Comparison of ENCODE assay signal across 8 cellular contexts in the genomic region with DNA sequence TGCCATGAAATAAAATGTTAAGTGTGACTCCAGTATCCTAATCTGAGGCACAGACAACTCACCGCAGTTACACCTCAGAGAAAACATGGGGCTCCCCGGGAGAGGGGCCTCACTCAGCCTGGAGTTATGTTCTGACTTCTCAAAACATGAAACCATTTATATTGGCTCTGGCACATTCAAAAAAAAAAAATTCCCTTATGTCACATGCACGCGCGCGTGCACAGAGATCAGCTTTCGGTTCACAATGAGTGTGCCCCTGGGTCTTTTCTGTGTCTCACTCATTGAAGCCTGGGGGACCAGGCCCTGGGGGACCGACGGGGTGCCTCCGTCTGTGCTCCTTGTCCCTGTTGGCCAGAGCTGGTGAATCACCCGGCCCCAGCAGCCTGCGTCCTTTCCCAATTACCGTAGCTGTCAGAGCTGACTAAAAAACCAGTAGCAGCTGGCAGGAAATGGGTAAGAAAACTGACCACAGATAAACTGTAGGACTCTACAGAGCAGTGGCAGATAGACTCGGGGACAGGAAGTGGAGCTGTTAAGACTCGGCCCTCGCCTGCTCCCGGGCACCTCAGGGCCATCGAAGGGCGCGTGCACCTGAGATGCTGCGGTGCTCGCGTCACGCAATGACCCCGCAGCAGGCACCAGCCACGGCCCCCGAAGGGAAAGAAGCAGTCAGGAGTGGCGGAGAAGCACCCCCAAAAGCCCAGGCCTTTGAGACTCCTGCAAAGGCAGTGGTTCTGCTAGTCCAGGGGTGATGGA.
DNase-seq lines count a peak whose midpoint lies in the region; ATAC-seq and TF ChIP-seq lines count a peak whose summit lies in the region.

No MANE protein-coding gene starts in this region.

- DNase-seq in activated B cell treated with CpG ODN at 0.5 μM for 24 hours (peak; percentile 60), non-pigmented ciliary epithelial cell (ENCODE audit: low read depth) (peak; percentile 51), aorta (peak; percentile 88 to 89), NCI-H748 (lab: John Stamatoyannopoulos, UW; ENCODE audit: unreplicated experiment) (no peak)
- peak; percentile 29 to 57 (median 46) for DNase-seq in effector memory CD4-positive, alpha-beta T cell

- 41 to 42% methylated on average over 28 of the region's 28 CpGs for WGBS in aorta, 2 donors

- H3K27ac Mint-ChIP-seq in IgD-negative memory B cell: peak overlapping the region in 2 of 3 donors; percentile 57 to 85
- peak overlapping the region; percentile 90 for H3K27ac Mint-ChIP-seq in activated B cell treated with CpG ODN at 0.5 μM for 24 hours

- no peak for TF ChIP-seq CTCF in activated B cell treated with CpG ODN at 0.5 μM for 24 hours (IDR thresholded peaks at IDR 0.05)

- ATAC-seq in GM21576 (IDR thresholded peaks at IDR 0.05; ENCODE audit: unreplicated experiment) (peak; percentile 73), activated B cell treated with CpG ODN at 0.5 μM for 24 hours (ENCODE audit: low read depth) (peak; percentile 83), aorta (ENCODE audit: low FRiP score) (peak; percentile 58)

- H3K4me3 ChIP-seq in GM08714 (ENCODE audit: low read length) (peak overlapping the region; percentile 3; the same call in 1 of the 2 replicates), aorta (ENCODE audit: low read length in 2 of 2) (peak overlapping the region in 1 of 2 donors; percentile 22)
- peak overlapping the region; percentile 33 for H3K4me3 ChIP-seq in effector memory CD4-positive, alpha-beta T cell (ENCODE audit: insufficient read depth, low read depth, low read length, poor library complexity, severe bottlenecking)

- intact Hi-C loops in activated B cell treated with CpG ODN at 0.5 μM for 24 hours (cut with micrococcal nuclease): loop anchor here (1.0 to 10.0 kb wide), 11 partner anchors 8 to 240 kb away; a partner anchor contains a TSS
- intact Hi-C loops in aorta (cut with DNase I): loop anchor here (5.0 to 10.0 kb wide), 2 partner anchors 131 to 134 kb away; no protein-coding TSS in a partner anchor

- no peaks in the 10 kb centered on the region for H3K36me3 ChIP-seq in effector memory CD4-positive, alpha-beta T cell (ENCODE audit: control insufficient read depth, insufficient read depth, low read length)
- H3K36me3 ChIP-seq in aorta (ENCODE audit: control insufficient read depth in 1 of 2, insufficient read depth in 2 of 2, low read length in 1 of 2): no peaks in the 10 kb centered on the region

- CTCF ChIA-PET in activated B cell treated with CpG ODN at 0.5 μM for 24 hours (lab: Charles Lee): no interaction called here

- H3K9me3 Mint-ChIP-seq in IgD-negative memory B cell: no peaks in the 10 kb centered on the region
- H3K9me3 Mint-ChIP-seq in activated B cell treated with CpG ODN at 0.5 μM for 24 hours: no peaks in the 10 kb centered on the region

- H3K4me1 Mint-ChIP-seq in IgD-negative memory B cell: peaks cover 20 to 30% (median 28%) of the 10 kb centered on the region in 3 donors
- peaks cover 62% of the 10 kb centered on the region for H3K4me1 Mint-ChIP-seq in activated B cell treated with CpG ODN at 0.5 μM for 24 hours

- peak overlapping the region; percentile 64 to 93 (median 80) for H3K4me3 Mint-ChIP-seq in IgD-negative memory B cell
- peak overlapping the region; percentile 69 for H3K4me3 Mint-ChIP-seq in activated B cell treated with CpG ODN at 0.5 μM for 24 hours

- peaks cover 58% of the 10 kb centered on the region for H3K4me1 ChIP-seq in effector memory CD4-positive, alpha-beta T cell (ENCODE audit: control insufficient read depth, insufficient read depth, low read length, poor library complexity, severe bottlenecking)
- no peaks in the 10 kb centered on the region for H3K4me1 ChIP-seq in aorta (ENCODE audit: control insufficient read depth in 1 of 2, insufficient read depth in 2 of 2, low read length in 2 of 2)

- peak overlapping the region; percentile 75 for H3K27ac ChIP-seq in effector memory CD4-positive, alpha-beta T cell (ENCODE audit: insufficient read depth, low read length, poor library complexity, severe bottlenecking)
- peak overlapping the region in 1 of 2 donors; percentile 6 for H3K27ac ChIP-seq in aorta (ENCODE audit: low read depth in 1 of 2, low read length in 2 of 2)

- H3K9me3 ChIP-seq in effector memory CD4-positive, alpha-beta T cell (ENCODE audit: control insufficient read depth, low read length): no peaks in the 10 kb centered on the region
- H3K9me3 ChIP-seq in aorta (ENCODE audit: control insufficient read depth, low read length): no peaks in the 10 kb centered on the region

- POLR2A ChIA-PET in activated B cell treated with CpG ODN at 0.5 μM for 24 hours (lab: Charles Lee): interaction anchor here (0.5 to 2.9 kb wide), 19 partner anchors 9 to 520 kb away, joined by 3 to 18 read pairs (median 5); a partner anchor contains a TSS

- H3K36me3 Mint-ChIP-seq in IgD-negative memory B cell (peaks cover 2% of the 10 kb centered on the region), activated B cell treated with CpG ODN at 0.5 μM for 24 hours (ENCODE audit: low read depth) (no peaks in the 10 kb centered on the region)

- no peaks in the 10 kb centered on the region for H3K27me3 ChIP-seq in effector memory CD4-positive, alpha-beta T cell (replicated peaks; ENCODE audit: control insufficient read depth, insufficient read depth, low read length, poor library complexity, severe bottlenecking)
- no peaks in the 10 kb centered on the region for H3K27me3 ChIP-seq in aorta (ENCODE audit: control insufficient read depth in 1 of 2, insufficient read depth in 2 of 2, low read length in 1 of 2)

- peaks cover 32% of the 10 kb centered on the region for H3K27me3 Mint-ChIP-seq in IgD-negative memory B cell
- peaks cover 38% of the 10 kb centered on the region for H3K27me3 Mint-ChIP-seq in activated B cell treated with CpG ODN at 0.5 μM for 24 hours
